ENCODE assay signal across 12 cellular contexts in the genomic region with DNA sequence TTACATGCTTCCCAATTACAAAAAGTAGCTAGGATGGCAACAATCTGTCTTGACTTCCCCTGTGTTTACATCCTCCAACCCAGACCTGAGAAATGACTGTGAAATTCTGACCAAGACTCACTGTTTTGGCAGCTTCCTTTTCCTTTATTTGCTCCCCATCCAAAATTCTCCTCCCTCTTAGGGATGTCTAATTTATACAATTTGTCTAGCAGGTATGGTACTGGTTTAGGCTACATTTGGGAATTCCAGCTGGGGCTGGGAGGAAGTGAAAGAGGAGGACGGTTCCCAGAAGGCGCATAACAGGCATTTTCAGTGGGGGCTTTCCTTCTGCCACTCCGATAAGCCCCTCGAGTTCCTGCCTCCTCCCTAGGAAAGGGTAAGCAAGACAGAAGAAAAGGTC.
"Had no signal": no experiment of that assay in that cellular context is flagged by ENCODE, and none has a peak within 500 bp of the region (broad histone marks: within the 10 kb centered on the region; RNA-seq: fewer than 3 reads in every experiment).

No MANE protein-coding gene starts in this region.

- H3K27ac Mint-ChIP-seq: activated CD4-positive, alpha-beta T cell treated with anti-CD3 and anti-CD28 coated beads, Interleukin-2, amount 10 ng/mL, durations not matched to agents 24 days and 14 days; activated naive CD8-positive, alpha-beta T cell treated with anti-CD3 and anti-CD28 coated beads, Interleukin-2, amount 50 U/mL, for 24 hours; effector memory CD8-positive, alpha-beta T cell; naive thymus-derived CD4-positive, alpha-beta T cell had no signal

- H3K9me3 Mint-ChIP-seq: activated CD4-positive, alpha-beta T cell treated with anti-CD3 and anti-CD28 coated beads, Interleukin-2, amount 10 ng/mL, durations not matched to agents 24 days and 14 days had no signal

- H3K27me3 Mint-ChIP-seq: effector memory CD8-positive, alpha-beta T cell had no signal

- H3K9me3 ChIP-seq: ovary, vagina had no signal

- DNase-seq: activated CD4-positive, alpha-beta T cell treated with anti-CD3 and anti-CD28 coated beads, Interleukin-2, amount 10 ng/mL, durations not matched to agents 24 days and 14 days; activated CD8-positive, alpha-beta memory T cell treated with anti-CD3 and anti-CD28 coated beads for 24 hours; activated naive CD4-positive, alpha-beta T cell treated with Interleukin-2 at 50 U/mL for 16 hours; activated naive CD8-positive, alpha-beta T cell treated with anti-CD3 and anti-CD28 coated beads, Interleukin-2, amount 50 U/mL, for 24 hours; cortex of kidney; effector memory CD8-positive, alpha-beta T cell; naive thymus-derived CD4-positive, alpha-beta T cell; T-helper 1 cell had no signal

- FAIRE-seq: astrocyte had no signal

- ATAC-seq: activated naive CD8-positive, alpha-beta T cell treated with anti-CD3 and anti-CD28 coated beads, Interleukin-2, amount 50 U/mL, for 24 hours; effector memory CD8-positive, alpha-beta T cell; esophagus mucosa; naive thymus-derived CD4-positive, alpha-beta T cell had no signal

- H3K36me3 ChIP-seq: ovary, vagina had no signal

- H3K27me3 ChIP-seq: ovary, vagina had no signal

- H3K27ac ChIP-seq: ovary, vagina had no signal

- H3K4me3 Mint-ChIP-seq: activated CD4-positive, alpha-beta T cell treated with anti-CD3 and anti-CD28 coated beads, Interleukin-2, amount 10 ng/mL, durations not matched to agents 24 days and 14 days; activated naive CD8-positive, alpha-beta T cell treated with anti-CD3 and anti-CD28 coated beads, Interleukin-2, amount 50 U/mL, for 24 hours; effector memory CD8-positive, alpha-beta T cell had no signal

- H3K4me1 Mint-ChIP-seq: activated CD4-positive, alpha-beta T cell treated with anti-CD3 and anti-CD28 coated beads, Interleukin-2, amount 10 ng/mL, durations not matched to agents 24 days and 14 days; activated naive CD8-positive, alpha-beta T cell treated with anti-CD3 and anti-CD28 coated beads, Interleukin-2, amount 50 U/mL, for 24 hours had no signal
